In the genomic region with DNA sequence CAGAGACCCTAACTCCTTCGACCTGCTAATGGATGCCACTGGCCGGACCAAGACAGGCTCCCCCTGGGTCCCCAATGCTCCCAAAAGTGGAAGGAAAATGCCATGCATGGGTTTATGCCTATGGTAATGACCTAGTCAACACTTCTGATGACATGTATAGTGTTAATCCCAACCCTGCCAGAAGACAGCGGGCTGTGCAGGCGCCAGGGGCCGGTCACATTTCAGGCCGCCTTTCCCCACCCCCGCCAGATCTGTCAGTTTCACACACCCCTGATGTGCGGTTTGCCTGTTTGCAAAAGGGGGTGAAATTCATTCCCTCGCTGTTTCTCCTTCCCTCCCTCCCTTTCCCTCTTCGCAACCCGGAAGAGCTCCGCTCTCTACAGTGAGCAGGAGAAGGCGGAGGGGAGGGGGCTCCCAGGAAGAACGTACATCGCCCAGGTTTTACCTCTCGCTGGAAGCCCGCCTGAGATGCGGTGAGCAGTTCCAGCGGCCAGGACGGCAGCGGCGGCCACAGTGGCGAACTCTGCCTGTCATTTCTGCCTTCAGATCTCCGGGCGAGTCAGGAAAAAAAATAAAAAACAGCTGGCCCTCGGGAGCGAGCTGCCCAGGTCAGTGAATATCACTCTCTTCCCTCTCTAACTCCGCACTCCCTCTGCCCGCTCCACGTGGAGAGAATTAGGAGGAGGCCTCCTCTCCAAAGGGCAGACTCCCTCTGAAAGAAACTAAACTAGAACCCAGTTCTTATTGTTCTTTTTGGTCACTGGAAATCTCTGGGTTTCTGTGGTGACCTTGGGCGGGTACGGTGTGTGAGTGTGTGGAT, we compare ENCODE assay signal across 8 cellular contexts. TPM values are rescaled to one million over a fixed set of nuclear protein-coding genes. Genes with fewer than 3 reads are reported as not detected.
A peak's percentile ranks its signal among the peaks of the same experiment; 100 is the strongest.
DNase-seq lines count a peak whose midpoint lies in the region; ATAC-seq and TF ChIP-seq lines count a peak whose summit lies in the region.

No MANE protein-coding gene starts in this region.

- ATAC-seq in activated CD4-positive, alpha-beta T cell treated with anti-CD3 and anti-CD28 coated beads for 36 hours, result no peak
- ATAC-seq in WTC11, result peak; percentile 41
- ATAC-seq in HG02571 (IDR thresholded peaks at IDR 0.05; ENCODE audit: unreplicated experiment), result no peak
- no peak for ATAC-seq in GM19351 (IDR thresholded peaks at IDR 0.05; ENCODE audit: unreplicated experiment)
- no peak for ATAC-seq in HG03280 (IDR thresholded peaks at IDR 0.05; ENCODE audit: unreplicated experiment)

- H3K27me3 ChIP-seq in iPS-15b (ENCODE audit: control insufficient read depth, insufficient read depth, low read length), result peaks cover 100% of the 10 kb centered on the region
- H3K27me3 ChIP-seq in subcutaneous abdominal adipose tissue (ENCODE audit: control insufficient read depth in 5 of 5, insufficient read depth in 4 of 5, low read length in 5 of 5), result peaks cover 81 to 96% (median 90%) of the 10 kb centered on the region in 5 donors

- intact Hi-C loops in activated CD4-positive, alpha-beta T cell treated with anti-CD3 and anti-CD28 coated beads for 36 hours (cut with DNase I, micrococcal nuclease), result loop anchor here (1.0 to 5.0 kb wide), 3 partner anchors 10 to 1164 kb away; no protein-coding TSS in a partner anchor

- no peak overlapping the region for H3K9ac ChIP-seq in iPS-15b (ENCODE audit: low read depth, low read length)
- H3K9ac ChIP-seq in subcutaneous abdominal adipose tissue (ENCODE audit: low read length in 5 of 5), result no peak overlapping the region

- POLR2A ChIA-PET in activated CD4-positive, alpha-beta T cell treated with anti-CD3 and anti-CD28 coated beads for 36 hours (lab: Charles Lee), result no interaction called here
- POLR2A ChIA-PET in WTC11 (lab: Charles Lee), result interaction anchor here (0.7 to 0.9 kb wide), 2 partner anchors 18 to 31 kb away, joined by 3 read pairs; no protein-coding TSS in a partner anchor

- peaks cover 72% of the 10 kb centered on the region for H3K4me1 Mint-ChIP-seq in activated CD4-positive, alpha-beta T cell treated with anti-CD3 and anti-CD28 coated beads for 36 hours
- peaks cover 69% of the 10 kb centered on the region for H3K4me1 Mint-ChIP-seq in WTC11

- H3K4me3 Mint-ChIP-seq in activated CD4-positive, alpha-beta T cell treated with anti-CD3 and anti-CD28 coated beads for 36 hours, result peak overlapping the region; percentile 57
- peak overlapping the region; percentile 69 for H3K4me3 Mint-ChIP-seq in WTC11

- H3K36me3 ChIP-seq in iPS-15b (ENCODE audit: control insufficient read depth, insufficient read depth, low read length) (no peaks in the 10 kb centered on the region), subcutaneous abdominal adipose tissue (ENCODE audit: control insufficient read depth in 5 of 5, insufficient read depth in 5 of 5, low read length in 5 of 5) (no peaks in the 10 kb centered on the region)

- H3K4me1 ChIP-seq in iPS-15b (ENCODE audit: control insufficient read depth, insufficient read depth, low read length) (peaks cover 11% of the 10 kb centered on the region), subcutaneous abdominal adipose tissue (ENCODE audit: control insufficient read depth in 5 of 5, insufficient read depth in 5 of 5, low read length in 5 of 5) (peaks cover 0 to 42% (median 37%) of the 10 kb centered on the region in 5 donors)

- peaks cover 87% of the 10 kb centered on the region for H3K27me3 Mint-ChIP-seq in activated CD4-positive, alpha-beta T cell treated with anti-CD3 and anti-CD28 coated beads for 36 hours
- H3K27me3 Mint-ChIP-seq in WTC11 (ENCODE audit: low read depth), result peaks cover 99% of the 10 kb centered on the region

- peak; percentile 43 for DNase-seq in activated CD4-positive, alpha-beta T cell treated with anti-CD3 and anti-CD28 coated beads for 36 hours
- DNase-seq in activated CD4-positive, alpha-beta T cell treated with anti-CD3 and anti-CD28 coated beads, Interleukin-2, amount 50 U/mL, for 4 hours, result no peak
- no peak for DNase-seq in WTC11 (ENCODE audit: low spot score)

- H3K27ac ChIP-seq in subcutaneous abdominal adipose tissue (ENCODE audit: low read depth, low read length), result no peak overlapping the region

- H3K9me3 Mint-ChIP-seq in activated CD4-positive, alpha-beta T cell treated with anti-CD3 and anti-CD28 coated beads for 36 hours (ENCODE audit: low read depth), result no peaks in the 10 kb centered on the region
- H3K9me3 Mint-ChIP-seq in WTC11, result no peaks in the 10 kb centered on the region

- no peaks in the 10 kb centered on the region for H3K36me3 Mint-ChIP-seq in activated CD4-positive, alpha-beta T cell treated with anti-CD3 and anti-CD28 coated beads for 36 hours (ENCODE audit: low read depth)
- H3K36me3 Mint-ChIP-seq in WTC11, result peaks cover 2% of the 10 kb centered on the region; the same call in 1 of the 2 replicates

- CTCF ChIA-PET in activated CD4-positive, alpha-beta T cell treated with anti-CD3 and anti-CD28 coated beads for 36 hours (lab: Charles Lee), result interaction anchor here (0.6 kb wide), 1 partner anchor 1165 kb away, joined by 4 read pairs; no protein-coding TSS in a partner anchor
- CTCF ChIA-PET in WTC11 (lab: Charles Lee), result interaction anchor here (0.8 to 1.2 kb wide), 3 partner anchors 14 to 173 kb away, joined by 3 to 6 read pairs (median 3); no protein-coding TSS in a partner anchor

- H3K4me3 ChIP-seq in iPS-15b (ENCODE audit: low read depth, low read length), result peak overlapping the region; percentile 48
- peak overlapping the region in 4 of 5 donors; percentile 38 to 46 (median 42) for H3K4me3 ChIP-seq in subcutaneous abdominal adipose tissue (ENCODE audit: low read depth in 1 of 5, low read length in 5 of 5)

- no peak overlapping the region for H3K27ac Mint-ChIP-seq in activated CD4-positive, alpha-beta T cell treated with anti-CD3 and anti-CD28 coated beads for 36 hours
- no peak overlapping the region for H3K27ac Mint-ChIP-seq in WTC11

- H3K9me3 ChIP-seq in iPS-15b (ENCODE audit: control insufficient read depth, insufficient read depth, low read length) (no peaks in the 10 kb centered on the region), subcutaneous abdominal adipose tissue (ENCODE audit: control insufficient read depth in 5 of 5, low read length in 5 of 5) (peaks cover 0 to 2% (median 0%) of the 10 kb centered on the region in 5 donors)

- TF ChIP-seq CTCF in WTC11 (IDR thresholded peaks at IDR 0.05), result no peak

TF ChIP-seq in WTC11, 78 proteins besides CTCF, POLR2A, EP300 and RAD21:
- TF ChIP-seq, protein P1, sequence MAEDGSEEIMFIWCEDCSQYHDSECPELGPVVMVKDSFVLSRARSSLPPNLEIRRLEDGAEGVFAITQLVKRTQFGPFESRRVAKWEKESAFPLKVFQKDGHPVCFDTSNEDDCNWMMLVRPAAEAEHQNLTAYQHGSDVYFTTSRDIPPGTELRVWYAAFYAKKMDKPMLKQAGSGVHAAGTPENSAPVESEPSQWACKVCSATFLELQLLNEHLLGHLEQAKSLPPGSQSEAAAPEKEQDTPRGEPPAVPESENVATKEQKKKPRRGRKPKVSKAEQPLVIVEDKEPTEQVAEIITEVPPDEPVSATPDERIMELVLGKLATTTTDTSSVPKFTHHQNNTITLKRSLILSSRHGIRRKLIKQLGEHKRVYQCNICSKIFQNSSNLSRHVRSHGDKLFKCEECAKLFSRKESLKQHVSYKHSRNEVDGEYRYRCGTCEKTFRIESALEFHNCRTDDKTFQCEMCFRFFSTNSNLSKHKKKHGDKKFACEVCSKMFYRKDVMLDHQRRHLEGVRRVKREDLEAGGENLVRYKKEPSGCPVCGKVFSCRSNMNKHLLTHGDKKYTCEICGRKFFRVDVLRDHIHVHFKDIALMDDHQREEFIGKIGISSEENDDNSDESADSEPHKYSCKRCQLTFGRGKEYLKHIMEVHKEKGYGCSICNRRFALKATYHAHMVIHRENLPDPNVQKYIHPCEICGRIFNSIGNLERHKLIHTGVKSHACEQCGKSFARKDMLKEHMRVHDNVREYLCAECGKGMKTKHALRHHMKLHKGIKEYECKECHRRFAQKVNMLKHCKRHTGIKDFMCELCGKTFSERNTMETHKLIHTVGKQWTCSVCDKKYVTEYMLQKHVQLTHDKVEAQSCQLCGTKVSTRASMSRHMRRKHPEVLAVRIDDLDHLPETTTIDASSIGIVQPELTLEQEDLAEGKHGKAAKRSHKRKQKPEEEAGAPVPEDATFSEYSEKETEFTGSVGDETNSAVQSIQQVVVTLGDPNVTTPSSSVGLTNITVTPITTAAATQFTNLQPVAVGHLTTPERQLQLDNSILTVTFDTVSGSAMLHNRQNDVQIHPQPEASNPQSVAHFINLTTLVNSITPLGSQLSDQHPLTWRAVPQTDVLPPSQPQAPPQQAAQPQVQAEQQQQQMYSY (CRISPR knock-in tag; IDR thresholded peaks at IDR 0.05), result peak; percentile 93
- TF ChIP-seq ZNF512 (CRISPR knock-in tag; IDR thresholded peaks at IDR 0.05; ENCODE audit: borderline replicate concordance) (no peak), ZBTB43 (CRISPR knock-in tag; IDR thresholded peaks at IDR 0.05) (no peak), NR2C2 (CRISPR knock-in tag; IDR thresholded peaks at IDR 0.05) (peak; percentile 19; the same call in 1 of the 2 replicates)
TF ChIP-seq in WTC11: peak in this region for 2.

RNA-seq across cellular contexts. Expression of gene GATA3, which starts 9.4 kb away (rescaled TPM):
- 10 to 100 TPM; 23.5 to 30.2 TPM for total RNA-seq in activated CD4-positive, alpha-beta T cell treated with anti-CD3 and anti-CD28 coated beads for 36 hours
- 0.60 to 0.89 TPM (median 0.72 TPM) in 3 replicates for total RNA-seq in WTC11 (2021)

Comparison
In these comparisons a context has a peak if more than half of its experiments do, and no peak if none do; other contexts are left out.
1. RNA of gene GATA3, which starts 9.4 kb away (total RNA-seq): 23.5 to 30.2 TPM in activated CD4-positive, alpha-beta T cell treated with anti-CD3 and anti-CD28 coated beads for 36 hours; 0.60 to 0.89 TPM in WTC11; every median in the first group is over 10 times any median in the second.